Comparison of ENCODE assay signal across 9 cellular contexts in the genomic region with DNA sequence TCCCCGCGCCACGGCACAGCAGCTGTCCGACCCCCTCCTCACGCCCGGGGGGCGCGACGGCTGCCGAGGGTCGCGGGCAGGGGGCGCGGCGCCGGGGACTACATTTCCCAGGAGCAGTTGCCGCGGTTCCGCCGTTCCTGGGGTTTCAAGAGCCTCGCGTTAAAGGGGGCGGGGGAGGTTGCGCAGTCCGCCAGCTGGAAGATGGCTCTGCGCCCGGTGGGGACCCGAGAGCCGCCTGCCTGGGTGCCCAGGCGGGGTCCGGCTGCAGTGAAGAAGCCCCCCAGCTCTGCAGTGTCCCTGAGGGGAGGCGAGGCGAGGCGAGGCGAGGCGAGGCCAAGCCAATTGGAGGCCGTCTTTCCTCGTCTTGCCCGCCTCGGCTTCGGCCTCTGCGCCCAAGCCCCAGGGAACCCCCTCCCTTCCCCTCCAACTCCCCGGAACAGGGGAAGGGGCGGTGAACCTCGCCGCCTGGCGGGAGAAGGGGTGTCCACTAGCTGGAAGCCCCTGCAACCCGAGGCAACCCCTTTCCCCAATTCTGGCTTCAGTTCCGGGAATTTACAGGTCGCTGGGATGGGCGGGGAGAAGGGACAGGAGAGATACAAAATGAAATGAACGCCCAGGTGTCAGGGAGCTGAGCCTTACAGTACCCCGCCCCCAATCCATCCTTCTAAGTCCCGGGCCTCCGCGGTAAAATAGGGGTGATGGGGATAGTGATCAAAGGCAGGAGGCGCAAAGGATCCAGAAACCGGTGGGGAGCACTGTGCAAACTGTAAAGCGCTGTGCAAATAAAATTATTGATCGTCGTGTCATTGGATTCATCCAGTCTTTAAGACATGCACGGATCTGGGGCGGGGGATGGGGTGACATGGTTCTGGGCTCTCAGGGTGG. TPM values are rescaled to one million over a fixed set of nuclear protein-coding genes. Genes with fewer than 3 reads are reported as not detected.
DNase-seq lines count a peak whose midpoint lies in the region; ATAC-seq and TF ChIP-seq lines count a peak whose summit lies in the region.
"Had no signal": no experiment of that assay in that cellular context is flagged by ENCODE, and none has a peak within 500 bp of the region (broad histone marks: within the 10 kb centered on the region; RNA-seq: fewer than 3 reads in every experiment).

No MANE protein-coding gene starts in this region.

- H3K9me3 ChIP-seq in H9 (ENCODE audit: control insufficient read depth, low read depth, low read length) (no peaks in the 10 kb centered on the region), liver (ENCODE audit: control insufficient read depth in 4 of 4, low read length in 3 of 4) (no peaks in the 10 kb centered on the region), subcutaneous abdominal adipose tissue (ENCODE audit: control insufficient read depth in 5 of 5, low read length in 5 of 5) (no peaks in the 10 kb centered on the region)

- H4K8ac ChIP-seq in H9 (replicated peaks; ENCODE audit: insufficient read length, low read depth, low read length) = no peak overlapping the region

- H3K9ac ChIP-seq in H9 (ENCODE audit: extremely low read depth, insufficient read length, low read length) (no peak overlapping the region), liver (ENCODE audit: low read depth in 1 of 2, low read length in 2 of 2) (peak overlapping the region in 1 of 2 donors; percentile 88), subcutaneous abdominal adipose tissue (ENCODE audit: low read length in 5 of 5) (peak overlapping the region in 4 of 5 donors; percentile 55 to 77 (median 64))

- no peak overlapping the region for H2BK120ac ChIP-seq in H9 (ENCODE audit: low read depth, low read length, poor library complexity, severe bottlenecking)

- TF ChIP-seq CTCF in H9 (conservative IDR thresholded peaks at IDR 0.05) (peak; percentile 30; the same call in 1 of the 3 replicates), liver (IDR thresholded peaks at IDR 0.05; ENCODE audit: low read depth, low read length, missing input control) (no peak)

- H3K4me1 ChIP-seq in H9 (ENCODE audit: insufficient read depth, low read length) (no peaks in the 10 kb centered on the region; the same call in 1 of the 2 replicates), liver (ENCODE audit: control insufficient read depth in 4 of 4, insufficient read depth in 4 of 4, low read length in 3 of 4) (peaks cover 7 to 37% (median 28%) of the 10 kb centered on the region in 4 donors), subcutaneous abdominal adipose tissue (ENCODE audit: control insufficient read depth in 5 of 5, insufficient read depth in 5 of 5, low read length in 5 of 5) (peaks cover 2 to 52% (median 48%) of the 10 kb centered on the region in 5 donors)

- DNase-seq in C1 segment of cervical spinal cord (lab: John Stamatoyannopoulos, UW) (peak in 10 of 14 donors; percentile 26 to 78 (median 43)), H9 (peak; percentile 80), SHP77 (lab: John Stamatoyannopoulos, UW) (peak; percentile 34 to 79), dermis blood vessel endothelial cell (peak; percentile 58)

- peaks cover 30 to 32% of the 10 kb centered on the region in 2 experiments for H3K4me1 Mint-ChIP-seq in H9

- H3K56ac ChIP-seq in H9 (ENCODE audit: insufficient read length, low read depth, low read length) = no peak overlapping the region

- H3K9me3 Mint-ChIP-seq in H9 = peaks cover 0 to 4% of the 10 kb centered on the region in 2 experiments; a peak in 3 of 5 replicates

- ATAC-seq in HG02870 (IDR thresholded peaks at IDR 0.05; ENCODE audit: unreplicated experiment) = no peak
- ATAC-seq in GM19324 (IDR thresholded peaks at IDR 0.05; ENCODE audit: low FRiP score, unreplicated experiment) = no peak

- H2BK12ac ChIP-seq in H9 (ENCODE audit: insufficient read length, low read depth, low read length) = no peak overlapping the region

- TF ChIP-seq RAD21 in liver (IDR thresholded peaks at IDR 0.05) = no peak

- no peak overlapping the region for H3K18ac ChIP-seq in H9 (ENCODE audit: insufficient read length, low read depth, low read length)

- H3K14ac ChIP-seq in H9 (ENCODE audit: insufficient read depth, low read length) = no peak overlapping the region; the same call in 1 of the 2 replicates

- H3K4me3 ChIP-seq in liver (ENCODE audit: low read depth in 1 of 3, low read length in 3 of 3) (peak overlapping the region; percentile 53 to 67 (median 59)), subcutaneous abdominal adipose tissue (ENCODE audit: low read depth in 1 of 5, low read length in 5 of 5) (peak overlapping the region; percentile 65 to 75 (median 71))

- H4K20me1 ChIP-seq in H9 (ENCODE audit: control insufficient read depth, insufficient read depth, insufficient read length) = no peaks in the 10 kb centered on the region

- peak overlapping the region; percentile 66 to 89 for H3K4me3 Mint-ChIP-seq in H9

- H2AFZ ChIP-seq in H9 (ENCODE audit: low read length) = no peak overlapping the region

- no peak overlapping the region for H4K91ac ChIP-seq in H9 (ENCODE audit: insufficient read length, low read depth, low read length)

- WGBS in H9 (ENCODE audit: extremely low coverage, insufficient read length, low lambda C conversion rate) = no CpG with 5 or more reads among the region's 63 CpGs
- 2% methylated on average over 63 of the region's 63 CpGs for WGBS in liver

- no peak overlapping the region for H3K23ac ChIP-seq in H9 (ENCODE audit: insufficient read length, low read depth, low read length)

- H3K27me3 Mint-ChIP-seq in H9 (ENCODE audit: low read depth) = peaks cover 70% of the 10 kb centered on the region

- H3K27ac Mint-ChIP-seq in H9 = peak overlapping the region; percentile 55 to 86 (median 81); a peak in 3 of 7 replicates

- H3K79me1 ChIP-seq in H9 (ENCODE audit: insufficient read depth, low read depth, low read length, poor library complexity, severe bottlenecking) = no peaks in the 10 kb centered on the region

- H3K36me3 ChIP-seq in liver (ENCODE audit: control insufficient read depth in 4 of 4, insufficient read depth in 3 of 4, low read depth in 1 of 4, low read length in 3 of 4) (no peaks in the 10 kb centered on the region), subcutaneous abdominal adipose tissue (ENCODE audit: control insufficient read depth in 5 of 5, insufficient read depth in 5 of 5, low read length in 5 of 5) (no peaks in the 10 kb centered on the region)

- H2BK15ac ChIP-seq in H9 (ENCODE audit: low read depth, low read length) = no peak overlapping the region

- H3K27ac ChIP-seq in H9 (ENCODE audit: insufficient read length, low read depth, low read length) (no peak overlapping the region), liver (ENCODE audit: low read depth in 1 of 2, low read length in 2 of 2) (peak overlapping the region; percentile 73 to 89), subcutaneous abdominal adipose tissue (ENCODE audit: low read depth, low read length) (no peak overlapping the region)

- H3K23me2 ChIP-seq in H9 (ENCODE audit: insufficient read length, low read depth, low read length, poor library complexity, severe bottlenecking) = peaks cover 47% of the 10 kb centered on the region

- no peak overlapping the region for H4K5ac ChIP-seq in H9 (ENCODE audit: insufficient read length, low read depth, low read length)

- no peak overlapping the region for H2BK20ac ChIP-seq in H9 (ENCODE audit: low read depth, low read length, poor library complexity, severe bottlenecking)

- H3K4me2 ChIP-seq in H9 (ENCODE audit: insufficient read depth, insufficient read length, low read length) = peak overlapping the region; percentile 87

- no peak overlapping the region for H3T11ph ChIP-seq in H9 (ENCODE audit: low read length)

- no peaks in the 10 kb centered on the region for H3K79me2 ChIP-seq in H9 (ENCODE audit: insufficient read depth, low read length)

- H3K27me3 ChIP-seq in H9 (ENCODE audit: insufficient read depth, low read length) (peaks cover 13% of the 10 kb centered on the region; the same call in 1 of the 2 replicates), liver (ENCODE audit: control insufficient read depth in 4 of 4, insufficient read depth in 4 of 4, low read length in 3 of 4) (no peaks in the 10 kb centered on the region), subcutaneous abdominal adipose tissue (ENCODE audit: control insufficient read depth in 5 of 5, insufficient read depth in 4 of 5, low read length in 5 of 5) (no peaks in the 10 kb centered on the region)

- no peaks in the 10 kb centered on the region; a peak in 1 of 7 replicates for H3K36me3 Mint-ChIP-seq in H9 (ENCODE audit: insufficient read depth in 1 of 3, low read depth in 3 of 3)

- H2BK5ac ChIP-seq in H9 (ENCODE audit: insufficient read length, low read length) = no peak overlapping the region

- H2AK5ac ChIP-seq in H9 (ENCODE audit: insufficient read length, low read length) = no peak overlapping the region

- H3K4ac ChIP-seq in H9 (ENCODE audit: low read depth, low read length) = no peak overlapping the region

TF ChIP-seq in liver, 16 proteins besides CTCF, POLR2A, EP300 and RAD21 (continues in another document):
- peak; percentile 52 for TF ChIP-seq YY1 (IDR thresholded peaks at IDR 0.05)
- TF ChIP-seq ZBTB33 (IDR thresholded peaks at IDR 0.05) = peak; percentile 11
- no peak for TF ChIP-seq FOXA2 (IDR thresholded peaks at IDR 0.05)
- TF ChIP-seq ATF3 (IDR thresholded peaks at IDR 0.05) = no peak

RNA-seq across cellular contexts. Expression of gene GCAT, which starts 5.2 kb away (rescaled TPM):
- 26.9 and 28.8 TPM in 2 replicates for total RNA-seq in H9 (2021)
- total RNA-seq in dermis blood vessel endothelial cell = 24.5 and 37.6 TPM in 2 replicates
- total RNA-seq in liver = 10 to 100 TPM; 27.7 to 31.8 TPM
- 10 to 100 TPM; 20.7 to 32.6 TPM for polyA plus RNA-seq in liver

RNA-seq across cellular contexts. Expression of gene GALR3, which starts 20.6 kb away (rescaled TPM):
- total RNA-seq in H9 (2021) (0.31 and 0.59 TPM in 2 replicates), dermis blood vessel endothelial cell (0.14 TPM in 1 of 2 replicates, not detected in the other), liver (not detected)
- polyA plus RNA-seq in liver = not detected
- total RNA-seq: M059J had no signal

RNA-seq across cellular contexts. Expression of gene ANKRD54, which starts 41.6 kb away (rescaled TPM):
- total RNA-seq in H9 (2021) (14.4 and 15.3 TPM in 2 replicates), dermis blood vessel endothelial cell (43.6 and 44.3 TPM in 2 replicates), liver (10 to 100 TPM; 13.7 to 25.5 TPM)
- 10 to 100 TPM; 10.7 to 11.3 TPM for polyA plus RNA-seq in liver

RNA-seq across cellular contexts. Expression of gene EIF3L, which starts 46.7 kb away (rescaled TPM):
- total RNA-seq in H9 (2021) (736 and 739 TPM in 2 replicates), dermis blood vessel endothelial cell (358 and 454 TPM in 2 replicates), liver (100 to 1,000 TPM; 103 to 217 TPM)
- polyA plus RNA-seq in liver = 100 to 1,000 TPM; 104 to 117 TPM

Comparison
In these comparisons a context has a peak if more than half of its experiments do, and no peak if none do; other contexts are left out.
1. H3K27ac ChIP-seq: peak in liver (2 of 2); none in H9 (single experiment) and subcutaneous abdominal adipose tissue (single experiment).
2. Peak in every context shown above with its lines, with median percentiles within 50 percentile points of each other: DNase-seq.